Comparison of ENCODE assay signal across 8 cellular contexts in the genomic region with DNA sequence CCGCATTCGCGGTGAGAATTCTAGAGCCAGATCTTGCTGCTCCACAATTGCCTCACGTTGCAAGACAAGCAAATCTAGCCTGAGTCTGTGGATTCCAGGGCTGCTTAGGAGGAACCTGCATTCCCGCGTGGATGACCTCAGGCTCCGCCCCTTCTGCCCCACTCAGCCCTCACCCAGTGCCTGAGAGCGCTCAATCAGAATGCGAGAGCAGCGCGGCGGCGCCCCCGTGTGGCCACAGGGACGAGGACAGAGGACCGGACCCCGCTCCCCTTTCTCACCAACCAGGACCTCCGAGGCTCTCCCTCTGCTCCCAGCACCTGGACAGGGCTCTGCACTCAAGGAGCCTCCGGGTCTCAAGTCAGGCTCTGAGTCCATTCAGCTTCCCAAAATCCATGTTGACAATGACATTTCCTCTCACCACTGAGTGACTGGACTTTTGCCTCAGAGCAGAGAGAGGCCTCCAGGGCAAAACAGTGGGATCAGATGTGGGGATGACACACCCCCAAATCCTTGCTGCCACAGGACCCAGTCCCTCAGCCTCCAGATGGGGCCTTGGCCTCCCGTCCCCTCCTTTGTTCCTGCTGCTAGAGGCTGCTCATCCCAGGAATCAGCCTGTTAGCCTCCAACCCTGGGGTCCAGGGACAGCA. TPM values are rescaled to one million over a fixed set of nuclear protein-coding genes. Genes with fewer than 3 reads are reported as not detected.
DNase-seq lines count a peak whose midpoint lies in the region; ATAC-seq and TF ChIP-seq lines count a peak whose summit lies in the region.

No MANE protein-coding gene starts in this region.

- DNase-seq in Ammon's horn (ENCODE audit: low spot score) (peak; percentile 71), NCI-H1048 (lab: John Stamatoyannopoulos, UW) (peak; percentile 59), T-helper 17 cell (peak; percentile 72 to 81 (median 78)), amniotic stem cell (lab: John Stamatoyannopoulos, UW) (peak; percentile 12), right cardiac atrium (peak; percentile 85 to 94 (median 93)), retinal pigment epithelial cell (ENCODE audit: low read depth) (no peak), NCI-H510A (lab: John Stamatoyannopoulos, UW) (no peak)

- H3K27ac ChIP-seq in right cardiac atrium (ENCODE audit: low read length) = no peak overlapping the region

- peaks cover 3% of the 10 kb centered on the region for H3K4me1 Mint-ChIP-seq in T-helper 17 cell

- peaks cover 3% of the 10 kb centered on the region for H3K27me3 ChIP-seq in right cardiac atrium (ENCODE audit: control insufficient read depth, insufficient read depth)

- WGBS in right cardiac atrium = 12% methylated on average over 20 of the region's 20 CpGs

- H3K4me3 ChIP-seq in right cardiac atrium (ENCODE audit: low read length) (no peak overlapping the region), retinal pigment epithelial cell (ENCODE audit: low read length) (no peak overlapping the region)

- no peaks in the 10 kb centered on the region for H3K9me3 ChIP-seq in T-helper 17 cell (ENCODE audit: control insufficient read depth, low read length, poor library complexity, severe bottlenecking)
- no peaks in the 10 kb centered on the region for H3K9me3 ChIP-seq in right cardiac atrium (ENCODE audit: control insufficient read depth, low read length)

- intact Hi-C loops in right cardiac atrium (cut with DNase I) = loop anchor here in 2 of 4 donors (5.0 to 10.0 kb wide), 3 partner anchors 35 to 180 kb away; no protein-coding TSS in a partner anchor

- peaks cover 52% of the 10 kb centered on the region for H3K27me3 Mint-ChIP-seq in T-helper 17 cell

- H3K36me3 Mint-ChIP-seq in T-helper 17 cell (ENCODE audit: low read depth) = peaks cover 3% of the 10 kb centered on the region

- peak; percentile 92 for TF ChIP-seq CTCF in retinal pigment epithelial cell (conservative IDR thresholded peaks at IDR 0.05; ENCODE audit: low read depth, low read length)

- H3K4me3 Mint-ChIP-seq in T-helper 17 cell = no peak overlapping the region

- no peaks in the 10 kb centered on the region for H3K4me1 ChIP-seq in right cardiac atrium (ENCODE audit: control insufficient read depth, insufficient read depth, low read length)

- no peak overlapping the region for H3K27ac Mint-ChIP-seq in T-helper 17 cell

- ATAC-seq in GM21447 (IDR thresholded peaks at IDR 0.05; ENCODE audit: unreplicated experiment) (peak; percentile 63), T-helper 17 cell (peak; percentile 100), right cardiac atrium (peak; percentile 90 to 98)

RNA-seq across cellular contexts. Expression of a gene that starts 52.0 kb away (rescaled TPM):
- total RNA-seq in T-helper 17 cell (10 to 100 TPM; 34.1 to 38.5 TPM), right cardiac atrium (10 to 100 TPM; 15.7 to 30.1 (median 24.8) TPM)
- 70.9 TPM for polyA plus RNA-seq in right cardiac atrium

Comparison
In these comparisons a context has a peak if more than half of its experiments do, and no peak if none do; other contexts are left out.
1. DNase-seq: peak in Ammon's horn (single experiment), NCI-H1048 (single experiment), T-helper 17 cell (3 of 3), amniotic stem cell (single experiment) and right cardiac atrium (3 of 3); none in retinal pigment epithelial cell (single experiment) and NCI-H510A (single experiment).
2. Peak in every context shown above with its lines, with median percentiles within 50 percentile points of each other: ATAC-seq.